ENCODE assay signal across 17 cellular contexts in genomic region chr3:46119709-46120498, GRCh38.
DNase-seq lines count a peak whose midpoint lies in the region; ATAC-seq, FAIRE-seq and TF ChIP-seq lines count a peak whose summit lies in the region.
"Had no signal": no experiment of that assay in that cellular context is flagged by ENCODE, and none has a peak within 500 bp of the region (broad histone marks: within the 10 kb centered on the region; RNA-seq: fewer than 3 reads in every experiment).

No MANE protein-coding gene starts in this region.

- peak overlapping the region; percentile 89 for H2AK5ac ChIP-seq in trophoblast cell (ENCODE audit: low read length)

- H3K27me3 ChIP-seq in bronchial epithelial cell (ENCODE audit: control insufficient read depth, insufficient read depth, low read length) (no peaks in the 10 kb centered on the region), trophoblast cell (ENCODE audit: insufficient read depth, low read length) (no peaks in the 10 kb centered on the region), esophagus muscularis mucosa (no peaks in the 10 kb centered on the region), vagina (no peaks in the 10 kb centered on the region)

- POLR2A ChIA-PET in HEK293 (lab: Yijun Ruan, JAX): no interaction called here

- TF ChIP-seq EP300 in esophagus muscularis mucosa (IDR thresholded peaks at IDR 0.05): no peak

- H2BK12ac ChIP-seq in trophoblast cell (ENCODE audit: low read length): peak overlapping the region; percentile 98

- no peaks in the 10 kb centered on the region for H3K36me3 ChIP-seq in HEK293 (ENCODE audit: control insufficient read depth in 2 of 2, insufficient read depth in 1 of 2, low read length in 2 of 2)
- no peaks in the 10 kb centered on the region for H3K36me3 ChIP-seq in bronchial epithelial cell (ENCODE audit: control insufficient read depth, insufficient read depth, low read length)
- no peaks in the 10 kb centered on the region for H3K36me3 ChIP-seq in trophoblast cell (ENCODE audit: control insufficient read depth in 1 of 2, insufficient read depth in 2 of 2, low read length in 2 of 2)
- no peaks in the 10 kb centered on the region for H3K36me3 ChIP-seq in esophagus muscularis mucosa
- no peaks in the 10 kb centered on the region for H3K36me3 ChIP-seq in vagina
- H3K36me3 ChIP-seq: HAP-1 had no signal

- CTCF ChIA-PET in HEK293 (lab: Yijun Ruan, JAX): no interaction called here

- H2BK120ac ChIP-seq in trophoblast cell (ENCODE audit: insufficient read depth, low read length, poor library complexity): peak overlapping the region; percentile 98

- H3K4me1 ChIP-seq in HEK293 (ENCODE audit: control insufficient read depth, insufficient read depth, low read length) (no peaks in the 10 kb centered on the region), trophoblast cell (ENCODE audit: control insufficient read depth in 1 of 2, insufficient read depth in 2 of 2, low read length in 2 of 2) (peaks cover 6 to 30% of the 10 kb centered on the region in 2 experiments), esophagus muscularis mucosa (peaks cover 0 to 7% (median 0%) of the 10 kb centered on the region in 4 donors), vagina (peaks cover 14% of the 10 kb centered on the region)
- H3K4me1 ChIP-seq: HAP-1 had no signal

- no peak overlapping the region for H2AFZ ChIP-seq in trophoblast cell (ENCODE audit: insufficient read depth, low read length, poor library complexity)

- peak overlapping the region; percentile 90 for H2BK5ac ChIP-seq in trophoblast cell (ENCODE audit: low read depth, low read length, poor library complexity)

- peak overlapping the region; percentile 96 for H4K91ac ChIP-seq in trophoblast cell (ENCODE audit: low read depth, low read length)

- H3K18ac ChIP-seq in trophoblast cell (ENCODE audit: low read length): peak overlapping the region; percentile 83

- TF ChIP-seq POLR2A in esophagus muscularis mucosa (IDR thresholded peaks at IDR 0.05; ENCODE audit: low read depth) (no peak), vagina (IDR thresholded peaks at IDR 0.05) (no peak)

- H3K27ac ChIP-seq in HEK293 (ENCODE audit: extremely low read depth, low read depth, low read length): no peak overlapping the region
- peak overlapping the region; percentile 96 for H3K27ac ChIP-seq in trophoblast cell (ENCODE audit: low read depth, low read length)
- H3K27ac ChIP-seq in esophagus muscularis mucosa (replicated peaks in 1 of 4): no peak overlapping the region
- no peak overlapping the region for H3K27ac ChIP-seq in vagina

- peak overlapping the region; percentile 74 for H3K4ac ChIP-seq in trophoblast cell (ENCODE audit: low read depth, low read length)

- H3K4me2 ChIP-seq in trophoblast cell (ENCODE audit: low read length): no peak overlapping the region

- FAIRE-seq in bronchial epithelial cell (lab: Jason Lieb, UNC): no peak
- FAIRE-seq: G401.6, GM12892, H54 had no signal

- no peak overlapping the region for H4K12ac ChIP-seq in trophoblast cell (ENCODE audit: low read depth, low read length)

- peak overlapping the region; percentile 75 for H4K8ac ChIP-seq in trophoblast cell (ENCODE audit: low read depth, low read length)

- H3K9me3 ChIP-seq in HEK293 (ENCODE audit: control insufficient read depth, insufficient read depth, low read depth, low read length): no peaks in the 10 kb centered on the region
- H3K9me3 ChIP-seq in trophoblast cell (ENCODE audit: insufficient read depth, low read depth, low read length): no peaks in the 10 kb centered on the region
- no peaks in the 10 kb centered on the region for H3K9me3 ChIP-seq in esophagus muscularis mucosa
- no peaks in the 10 kb centered on the region for H3K9me3 ChIP-seq in vagina
- H3K9me3 ChIP-seq: HAP-1 had no signal

- no peak for ATAC-seq in HG03521 (IDR thresholded peaks at IDR 0.05; ENCODE audit: unreplicated experiment)

- no peak for TF ChIP-seq CTCF in HEK293 (tag by site-specific recombination; IDR thresholded peaks at IDR 0.05)
- no peak for TF ChIP-seq CTCF in bronchial epithelial cell (IDR thresholded peaks at IDR 0.05; ENCODE audit: insufficient read depth, low read length, severe bottlenecking)
- no peak for TF ChIP-seq CTCF in esophagus muscularis mucosa (IDR thresholded peaks at IDR 0.05)
- no peak for TF ChIP-seq CTCF in vagina (IDR thresholded peaks at IDR 0.05)

- H3K23ac ChIP-seq in trophoblast cell (ENCODE audit: low read length): no peak overlapping the region

- no CpG with 5 or more reads among the region's 4 CpGs for WGBS in trophoblast cell (ENCODE audit: extremely low coverage, insufficient coverage, insufficient read length)
- WGBS in esophagus muscularis mucosa: 75% methylated on average over 4 of the region's 4 CpGs

- intact Hi-C loops in esophagus muscularis mucosa (cut with DNase I): no loop called here
- intact Hi-C loops in vagina (cut with DNase I): no loop called here

- H3K79me1 ChIP-seq in trophoblast cell (ENCODE audit: low read length): peaks cover 50% of the 10 kb centered on the region

- H3K4me3 ChIP-seq in HEK293 (ENCODE audit: low read depth, low read length) (no peak overlapping the region), bronchial epithelial cell (ENCODE audit: low read depth, low read length) (no peak overlapping the region), trophoblast cell (ENCODE audit: low read depth, low read length) (no peak overlapping the region), esophagus muscularis mucosa (no peak overlapping the region), vagina (no peak overlapping the region)
- H3K4me3 ChIP-seq: HAP-1 had no signal

- no peaks in the 10 kb centered on the region for H3K79me2 ChIP-seq in trophoblast cell (ENCODE audit: control insufficient read depth, insufficient read depth, low read length, poor library complexity)

- DNase-seq in bronchial epithelial cell (ENCODE audit: low read depth) (peak; percentile 21), islet precursor cell (peak; percentile 74), trophoblast cell (peak in 1 of 2 donors; percentile 65), esophagus muscularis mucosa (ENCODE audit: extremely low spot score) (no peak), vagina (ENCODE audit: extremely low spot score in 2 of 2) (no peak)
- DNase-seq: C1 segment of cervical spinal cord; CD4-positive, alpha-beta memory T cell; COR-L47; DMS153; DND-41; GOT3 had no signal

- H3K9ac ChIP-seq in trophoblast cell (ENCODE audit: low read length): no peak overlapping the region

- peak overlapping the region; percentile 94 for H3K14ac ChIP-seq in trophoblast cell (ENCODE audit: low read length)

TF ChIP-seq in HEK293, 187 proteins besides CTCF, POLR2A, EP300 and RAD21 (continues in another document):
- TF ChIP-seq ZNF596 (tag by site-specific recombination; IDR thresholded peaks at IDR 0.05) (no peak), ZNF624 (tag by site-specific recombination; IDR thresholded peaks at IDR 0.05) (no peak), ZNF501 (tag by site-specific recombination; IDR thresholded peaks at IDR 0.05) (no peak), ZNF623 (tag by site-specific recombination; IDR thresholded peaks at IDR 0.05) (peak; percentile 82)
- TF ChIP-seq, protein P1, sequence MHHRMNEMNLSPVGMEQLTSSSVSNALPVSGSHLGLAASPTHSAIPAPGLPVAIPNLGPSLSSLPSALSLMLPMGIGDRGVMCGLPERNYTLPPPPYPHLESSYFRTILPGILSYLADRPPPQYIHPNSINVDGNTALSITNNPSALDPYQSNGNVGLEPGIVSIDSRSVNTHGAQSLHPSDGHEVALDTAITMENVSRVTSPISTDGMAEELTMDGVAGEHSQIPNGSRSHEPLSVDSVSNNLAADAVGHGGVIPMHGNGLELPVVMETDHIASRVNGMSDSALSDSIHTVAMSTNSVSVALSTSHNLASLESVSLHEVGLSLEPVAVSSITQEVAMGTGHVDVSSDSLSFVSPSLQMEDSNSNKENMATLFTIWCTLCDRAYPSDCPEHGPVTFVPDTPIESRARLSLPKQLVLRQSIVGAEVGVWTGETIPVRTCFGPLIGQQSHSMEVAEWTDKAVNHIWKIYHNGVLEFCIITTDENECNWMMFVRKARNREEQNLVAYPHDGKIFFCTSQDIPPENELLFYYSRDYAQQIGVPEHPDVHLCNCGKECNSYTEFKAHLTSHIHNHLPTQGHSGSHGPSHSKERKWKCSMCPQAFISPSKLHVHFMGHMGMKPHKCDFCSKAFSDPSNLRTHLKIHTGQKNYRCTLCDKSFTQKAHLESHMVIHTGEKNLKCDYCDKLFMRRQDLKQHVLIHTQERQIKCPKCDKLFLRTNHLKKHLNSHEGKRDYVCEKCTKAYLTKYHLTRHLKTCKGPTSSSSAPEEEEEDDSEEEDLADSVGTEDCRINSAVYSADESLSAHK (tag by site-specific recombination; IDR thresholded peaks at IDR 0.05): no peak
- TF ChIP-seq, protein P2, sequence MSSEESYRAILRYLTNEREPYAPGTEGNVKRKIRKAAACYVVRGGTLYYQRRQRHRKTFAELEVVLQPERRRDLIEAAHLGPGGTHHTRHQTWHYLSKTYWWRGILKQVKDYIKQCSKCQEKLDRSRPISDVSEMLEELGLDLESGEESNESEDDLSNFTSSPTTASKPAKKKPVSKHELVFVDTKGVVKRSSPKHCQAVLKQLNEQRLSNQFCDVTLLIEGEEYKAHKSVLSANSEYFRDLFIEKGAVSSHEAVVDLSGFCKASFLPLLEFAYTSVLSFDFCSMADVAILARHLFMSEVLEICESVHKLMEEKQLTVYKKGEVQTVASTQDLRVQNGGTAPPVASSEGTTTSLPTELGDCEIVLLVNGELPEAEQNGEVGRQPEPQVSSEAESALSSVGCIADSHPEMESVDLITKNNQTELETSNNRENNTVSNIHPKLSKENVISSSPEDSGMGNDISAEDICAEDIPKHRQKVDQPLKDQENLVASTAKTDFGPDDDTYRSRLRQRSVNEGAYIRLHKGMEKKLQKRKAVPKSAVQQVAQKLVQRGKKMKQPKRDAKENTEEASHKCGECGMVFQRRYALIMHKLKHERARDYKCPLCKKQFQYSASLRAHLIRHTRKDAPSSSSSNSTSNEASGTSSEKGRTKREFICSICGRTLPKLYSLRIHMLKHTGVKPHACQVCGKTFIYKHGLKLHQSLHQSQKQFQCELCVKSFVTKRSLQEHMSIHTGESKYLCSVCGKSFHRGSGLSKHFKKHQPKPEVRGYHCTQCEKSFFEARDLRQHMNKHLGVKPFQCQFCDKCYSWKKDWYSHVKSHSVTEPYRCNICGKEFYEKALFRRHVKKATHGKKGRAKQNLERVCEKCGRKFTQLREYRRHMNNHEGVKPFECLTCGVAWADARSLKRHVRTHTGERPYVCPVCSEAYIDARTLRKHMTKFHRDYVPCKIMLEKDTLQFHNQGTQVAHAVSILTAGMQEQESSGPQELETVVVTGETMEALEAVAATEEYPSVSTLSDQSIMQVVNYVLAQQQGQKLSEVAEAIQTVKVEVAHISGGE (tag by site-specific recombination; conservative IDR thresholded peaks at IDR 0.05; ENCODE audit: low read depth): no peak

Comparison
In these comparisons a context has a peak if more than half of its experiments do, and no peak if none do; other contexts are left out.
1. DNase-seq: peak in bronchial epithelial cell (single experiment) and islet precursor cell (single experiment); none in esophagus muscularis mucosa (single experiment) and vagina (0 of 2).